8 cellular contexts compared by ENCODE assay signal in the genomic region with DNA sequence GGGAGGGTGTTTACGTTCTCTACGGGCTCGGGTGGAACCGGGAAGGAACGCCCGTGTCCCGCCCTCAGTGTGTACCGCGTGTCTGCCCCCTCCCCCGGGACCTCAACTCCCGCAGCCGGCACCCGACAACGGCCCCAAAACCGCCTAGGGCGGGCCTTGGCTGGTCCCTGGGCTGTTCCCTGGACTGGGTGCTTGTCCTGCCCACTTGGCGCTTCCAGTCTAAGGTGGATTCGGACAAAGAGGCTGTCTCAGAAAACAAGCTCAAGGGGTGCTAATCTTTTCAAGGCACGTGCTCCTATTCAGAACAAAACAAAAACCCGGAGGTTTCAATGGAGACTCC. TPM values are rescaled to one million over a fixed set of nuclear protein-coding genes. Genes with fewer than 3 reads are reported as not detected.
DNase-seq lines count a peak whose midpoint lies in the region; ATAC-seq lines count a peak whose summit lies in the region.

No MANE protein-coding gene starts in this region.

- POLR2A ChIA-PET in naive thymus-derived CD8-positive, alpha-beta T cell (lab: Charles Lee) = interaction anchor here (0.5 to 3.1 kb wide), 9 partner anchors 17 to 1192 kb away, joined by 3 to 13 read pairs (median 4); a partner anchor contains a TSS

- H3K27ac Mint-ChIP-seq in central memory CD8-positive, alpha-beta T cell (ENCODE audit: low read depth) = peak overlapping the region; percentile 100
- H3K27ac Mint-ChIP-seq in naive thymus-derived CD8-positive, alpha-beta T cell = peak overlapping the region; percentile 64 to 100 (median 86)

- in situ Hi-C loops in ACHN (cut with HindIII; ENCODE audit: low pct_ligation_motif_present, low pct_unique_long_range_greater_than_20kb, low sequenced_read_pairs) = no loop called here

- peaks cover 0 to 17% (median 5%) of the 10 kb centered on the region in 11 experiments; a peak in 9 of 22 replicates for H3K9me3 ChIP-seq in BLaER1 treated with 17β-estradiol and CSF1 and Interleukin-3, amounts not matched to agents 10 nM and 100 nM (replicated peaks in 1 of 11)
- H3K9me3 ChIP-seq in HUES64 (ENCODE audit: insufficient read depth, low read depth, low read length) = no peaks in the 10 kb centered on the region

- H3K36me3 ChIP-seq in BLaER1 treated with 17β-estradiol and CSF1 and Interleukin-3, amounts not matched to agents 10 nM and 100 nM = peaks cover 13 to 17% (median 14%) of the 10 kb centered on the region in 11 experiments
- H3K36me3 ChIP-seq in HUES64 (ENCODE audit: insufficient read depth, low read length) = peaks cover 10% of the 10 kb centered on the region

- peak overlapping the region; percentile 88 to 99 (median 92) for H3K4me3 ChIP-seq in BLaER1 treated with 17β-estradiol and CSF1 and Interleukin-3, amounts not matched to agents 10 nM and 100 nM
- H3K4me3 ChIP-seq in HUES64 (ENCODE audit: low read length) = peak overlapping the region; percentile 94

- H3K4me1 ChIP-seq in BLaER1 treated with 17β-estradiol and CSF1 and Interleukin-3, amounts not matched to agents 10 nM and 100 nM = peaks cover 15 to 22% (median 19%) of the 10 kb centered on the region in 10 experiments
- H3K4me1 ChIP-seq in HUES64 (ENCODE audit: insufficient read depth, low read length) = peaks cover 23% of the 10 kb centered on the region

- H3K4me2 ChIP-seq in BLaER1 treated with 17β-estradiol and CSF1 and Interleukin-3, amounts not matched to agents 10 nM and 100 nM = peak overlapping the region; percentile 20 to 63 (median 49); a peak in 17 of 22 replicates

- peaks cover 19% of the 10 kb centered on the region for H3K36me3 Mint-ChIP-seq in central memory CD8-positive, alpha-beta T cell (ENCODE audit: insufficient read depth)
- H3K36me3 Mint-ChIP-seq in naive thymus-derived CD8-positive, alpha-beta T cell = peaks cover 2 to 13% (median 5%) of the 10 kb centered on the region in 3 donors

- peaks cover 18 to 38% (median 31%) of the 10 kb centered on the region in 11 experiments; a peak in 18 of 22 replicates for H4K20me1 ChIP-seq in BLaER1 treated with 17β-estradiol and CSF1 and Interleukin-3, amounts not matched to agents 10 nM and 100 nM

- peak overlapping the region; percentile 98 for H3K4me3 Mint-ChIP-seq in central memory CD8-positive, alpha-beta T cell
- peak overlapping the region; percentile 62 to 99 (median 84) for H3K4me3 Mint-ChIP-seq in naive thymus-derived CD8-positive, alpha-beta T cell

- H3K9ac ChIP-seq in BLaER1 treated with 17β-estradiol and CSF1 and Interleukin-3, amounts not matched to agents 10 nM and 100 nM = peak overlapping the region; percentile 93 to 100 (median 98)
- no peak overlapping the region for H3K9ac ChIP-seq in HUES64 (ENCODE audit: low read depth, low read length)

- H3K27me3 Mint-ChIP-seq in central memory CD8-positive, alpha-beta T cell = peaks cover under 1% of the 10 kb centered on the region
- no peaks in the 10 kb centered on the region for H3K27me3 Mint-ChIP-seq in naive thymus-derived CD8-positive, alpha-beta T cell

- 6% methylated on average over 20 of the region's 20 CpGs for WGBS in HUES64

- no peak for ATAC-seq in central memory CD8-positive, alpha-beta T cell (replicated peaks; ENCODE audit: extremely low read depth, poor library complexity, severe bottlenecking)
- ATAC-seq in naive thymus-derived CD8-positive, alpha-beta T cell = no peak

- DNase-seq in central memory CD8-positive, alpha-beta T cell (ENCODE audit: low spot score in 2 of 2) = no peak
- DNase-seq in naive thymus-derived CD8-positive, alpha-beta T cell = no peak
- DNase-seq in D341Med (ENCODE audit: low spot score) = no peak
- DNase-seq in ACHN = no peak
- DNase-seq in mucosa of gallbladder (ENCODE audit: low spot score) = no peak
- DNase-seq in AG20443 (ENCODE audit: low spot score) = no peak

- H3K27ac ChIP-seq in BLaER1 treated with 17β-estradiol and CSF1 and Interleukin-3, amounts not matched to agents 10 nM and 100 nM = peak overlapping the region; percentile 46 to 99 (median 96); a peak in 21 of 22 replicates
- H3K27ac ChIP-seq in HUES64 (ENCODE audit: low read depth, low read length) = no peak overlapping the region

- no peaks in the 10 kb centered on the region for H3K27me3 ChIP-seq in BLaER1 treated with 17β-estradiol and CSF1 and Interleukin-3, amounts not matched to agents 10 nM and 100 nM
- H3K27me3 ChIP-seq in HUES64 (ENCODE audit: insufficient read depth, low read length) = peaks cover 25% of the 10 kb centered on the region

- no peaks in the 10 kb centered on the region for H3K9me3 Mint-ChIP-seq in central memory CD8-positive, alpha-beta T cell
- no peaks in the 10 kb centered on the region for H3K9me3 Mint-ChIP-seq in naive thymus-derived CD8-positive, alpha-beta T cell

- H3K4me1 Mint-ChIP-seq in central memory CD8-positive, alpha-beta T cell = peaks cover 37% of the 10 kb centered on the region
- H3K4me1 Mint-ChIP-seq in naive thymus-derived CD8-positive, alpha-beta T cell = peaks cover 12 to 45% (median 34%) of the 10 kb centered on the region in 4 donors

RNA-seq across cellular contexts. Expression of a gene that starts 0.4 kb away (rescaled TPM):
- polyA plus RNA-seq in HUES64 (2013, experiment 1 of 2) = 7.0 TPM
- polyA plus RNA-seq in HUES64 (2013, experiment 2 of 2) = 7.0 TPM
- total RNA-seq in naive thymus-derived CD8-positive, alpha-beta T cell = 100 to 1,000 TPM; 105 TPM
- 10 to 100 TPM; 14.5 to 18.7 (median 18.0) TPM for polyA plus RNA-seq in naive thymus-derived CD8-positive, alpha-beta T cell
- total RNA-seq in mucosa of gallbladder = 23.7 TPM

RNA-seq across cellular contexts. Expression of a gene that starts 37.0 kb away (rescaled TPM):
- polyA plus RNA-seq in HUES64 (2013, experiment 1 of 2) = 3.0 TPM
- polyA plus RNA-seq in HUES64 (2013, experiment 2 of 2) = 5.3 TPM
- total RNA-seq in naive thymus-derived CD8-positive, alpha-beta T cell = under 1 TPM in 1 of 2 experiments, not detected in 1; 0.16 TPM
- polyA plus RNA-seq in naive thymus-derived CD8-positive, alpha-beta T cell = under 1 TPM in 2 of 3 donors, not detected in 1; 0.10 to 0.51 TPM
- total RNA-seq in mucosa of gallbladder = 0.86 TPM
